Comparison of ENCODE assay signal across 10 cellular contexts in genomic region chr10:91758303-91759146, GRCh38. TPM values are rescaled to one million over a fixed set of nuclear protein-coding genes. Genes with fewer than 3 reads are reported as not detected.
DNase-seq lines count a peak whose midpoint lies in the region; ATAC-seq and TF ChIP-seq lines count a peak whose summit lies in the region.
"Had no signal": no experiment of that assay in that cellular context is flagged by ENCODE, and none has a peak within 500 bp of the region (broad histone marks: within the 10 kb centered on the region; RNA-seq: fewer than 3 reads in every experiment).

No MANE protein-coding gene starts in this region.

- H3K4me3 Mint-ChIP-seq in Calu3 (ENCODE audit: low read depth, unreplicated experiment): no peak overlapping the region

- 58% methylated on average over 3 of the region's 3 CpGs for whole genome bisulfite sequencing in suprapubic skin

- H3K27ac ChIP-seq in HEK293 (ENCODE audit: extremely low read depth, low read depth, low read length) (no peak overlapping the region), OCI-LY3 (ENCODE audit: low read length) (no peak overlapping the region), suprapubic skin (no peak overlapping the region)
- H3K27ac ChIP-seq: neutrophil, SJCRH30 had no signal

- TF ChIP-seq POLR2A in suprapubic skin (IDR thresholded peaks at IDR 0.05): no peak

- no peak overlapping the region for H3K4me3 ChIP-seq in HEK293 (ENCODE audit: low read depth, low read length)
- no peak overlapping the region for H3K4me3 ChIP-seq in OCI-LY3 (ENCODE audit: low read length)
- no peak overlapping the region for H3K4me3 ChIP-seq in suprapubic skin
- H3K4me3 ChIP-seq: SJCRH30 had no signal

- POLR2A ChIA-PET in HEK293 (lab: Yijun Ruan, JAX): interaction anchor here (0.7 to 2.0 kb wide), 2 partner anchors 40 to 274 kb away, joined by 4 to 5 read pairs; partner anchors contain the start of gene TNKS2

- H2AFZ ChIP-seq in OCI-LY3 (ENCODE audit: low read depth, low read length): no peak overlapping the region

- DNase-seq in Calu3 (no peak), dermis microvascular lymphatic vessel endothelial cell (ENCODE audit: low read depth in 2 of 2) (peak; percentile 48 to 62), midbrain (lab: John Stamatoyannopoulos, UW) (peak; percentile 66), suprapubic skin (ENCODE audit: low spot score in 2 of 2) (no peak)

- H3K4me1 ChIP-seq in HEK293 (ENCODE audit: control insufficient read depth, insufficient read depth, low read length): no peaks in the 10 kb centered on the region
- peaks cover 6% of the 10 kb centered on the region for H3K4me1 ChIP-seq in OCI-LY3 (ENCODE audit: low read length)
- no peaks in the 10 kb centered on the region for H3K4me1 ChIP-seq in suprapubic skin
- H3K4me1 ChIP-seq: SJCRH30 had no signal

- TF ChIP-seq CTCF in Calu3 (IDR thresholded peaks at IDR 0.05; ENCODE audit: unreplicated experiment) (peak; percentile 25), HEK293 (tag by site-specific recombination; IDR thresholded peaks at IDR 0.05) (no peak), OCI-LY3 (IDR thresholded peaks at IDR 0.05; ENCODE audit: low read depth, low read length) (peak; percentile 70), suprapubic skin (IDR thresholded peaks at IDR 0.05) (peak in 1 of 2 donors; percentile 24)

- no TSS peak for BruUV-seq in Calu3 (replicated peaks; lab: Mats Ljungman, UMichigan)

- H3K79me2 ChIP-seq in OCI-LY3 (ENCODE audit: low read length): no peaks in the 10 kb centered on the region

- H3K36me3 ChIP-seq in HEK293 (ENCODE audit: control insufficient read depth in 2 of 2, insufficient read depth in 1 of 2, low read length in 2 of 2) (no peaks in the 10 kb centered on the region), OCI-LY3 (replicated peaks; ENCODE audit: low read depth, low read length) (no peaks in the 10 kb centered on the region), suprapubic skin (no peaks in the 10 kb centered on the region)
- H3K36me3 ChIP-seq: neutrophil, SJCRH30 had no signal

- peaks cover 17% of the 10 kb centered on the region for H3K27me3 Mint-ChIP-seq in Calu3 (ENCODE audit: unreplicated experiment)

- no peaks in the 10 kb centered on the region for H3K4me1 Mint-ChIP-seq in Calu3 (ENCODE audit: low read depth, unreplicated experiment)

- TF ChIP-seq EP300 in suprapubic skin (IDR thresholded peaks at IDR 0.05): no peak

- H3K36me3 Mint-ChIP-seq in Calu3 (ENCODE audit: insufficient read depth, unreplicated experiment): no peaks in the 10 kb centered on the region

- H3K27me3 ChIP-seq in OCI-LY3 (ENCODE audit: low read depth, low read length) (peaks cover 14% of the 10 kb centered on the region), suprapubic skin (peaks cover 6% of the 10 kb centered on the region)
- H3K27me3 ChIP-seq: SJCRH30 had no signal

- CTCF ChIA-PET in Calu3 (lab: Charles Lee) (interaction anchor here (0.7 to 0.8 kb wide), 3 partner anchors 135 to 215 kb away, joined by 4 to 11 read pairs (median 6); no protein-coding TSS in a partner anchor), HEK293 (lab: Yijun Ruan, JAX) (interaction anchor here (0.5 to 5.7 kb wide), 19 partner anchors 9 to 459 kb away, joined by 3 to 56 read pairs (median 4); partner anchors contain the start of gene FGFBP3)

- H3K9me3 ChIP-seq in HEK293 (ENCODE audit: control insufficient read depth, insufficient read depth, low read depth, low read length): peaks cover 2% of the 10 kb centered on the region; the same call in 1 of the 2 replicates
- H3K9me3 ChIP-seq in OCI-LY3 (ENCODE audit: insufficient read depth, low read length): no peaks in the 10 kb centered on the region
- H3K9me3 ChIP-seq in suprapubic skin: no peaks in the 10 kb centered on the region
- H3K9me3 ChIP-seq: SJCRH30 had no signal

- H3K27ac Mint-ChIP-seq in Calu3 (ENCODE audit: unreplicated experiment): no peak overlapping the region

- no peaks in the 10 kb centered on the region for H4K20me1 ChIP-seq in OCI-LY3 (ENCODE audit: insufficient read depth, low read length)

- no peak overlapping the region for H3K9ac ChIP-seq in OCI-LY3 (ENCODE audit: low read length)

- ATAC-seq in GM21786 (IDR thresholded peaks at IDR 0.05; ENCODE audit: unreplicated experiment) (no peak), GM19397 (IDR thresholded peaks at IDR 0.05; ENCODE audit: unreplicated experiment) (no peak)

- intact Hi-C loops in Calu3 (cut with micrococcal nuclease; ENCODE audit: unreplicated experiment): loop anchor here (1.0 kb wide), 1 partner anchor 154 kb away; no protein-coding TSS in a partner anchor

- H3K9me3 Mint-ChIP-seq in Calu3 (ENCODE audit: low read depth, unreplicated experiment): no peaks in the 10 kb centered on the region

- no peak overlapping the region for H3K4me2 ChIP-seq in OCI-LY3 (ENCODE audit: low read length)

TF ChIP-seq in HEK293, 187 proteins besides CTCF, POLR2A, EP300 and RAD21:
- peak; percentile 71; the same call in 1 of the 2 replicates for TF ChIP-seq ZNF362 (tag by site-specific recombination; IDR thresholded peaks at IDR 0.05)
- no peak for TF ChIP-seq ZNF184 (tag by site-specific recombination; IDR thresholded peaks at IDR 0.05)
- peak; percentile 95 for TF ChIP-seq ZNF654 (tag by site-specific recombination; IDR thresholded peaks at IDR 0.05; ENCODE audit: low read depth)
- 0 out of 2 replicates have a peak, but pooled peaks have one; percentile 57 for TF ChIP-seq ZNF660 (tag by site-specific recombination; IDR thresholded peaks at IDR 0.05)
- TF ChIP-seq ZIC2 (tag by site-specific recombination; IDR thresholded peaks at IDR 0.05): no peak
- 0 out of 2 replicates have a peak, but pooled peaks have one; percentile 50 for TF ChIP-seq ZSCAN30 (tag by site-specific recombination; IDR thresholded peaks at IDR 0.05)
- TF ChIP-seq ZNF626 (tag by site-specific recombination; IDR thresholded peaks at IDR 0.05): peak; percentile 33; the same call in 1 of the 2 replicates

RNA-seq across cellular contexts. Expression of gene TNKS2, which starts 39.7 kb away (rescaled TPM):
- total RNA-seq in Calu3 (2022) (24.6 TPM in 2 replicates), dermis microvascular lymphatic vessel endothelial cell (42.5 and 56.5 TPM in 2 replicates), suprapubic skin (10 to 100 TPM; 33.8 to 69.4 (median 47.0) TPM)

Comparison
In these comparisons a context has a peak if more than half of its experiments do, and no peak if none do; other contexts are left out.
1. DNase-seq: peak in dermis microvascular lymphatic vessel endothelial cell (2 of 2) and midbrain (single experiment); none in Calu3 (single experiment) and suprapubic skin (0 of 2).